ENCODE assay signal across 22 cellular contexts in genomic region chr21:36773995-36774394, GRCh38.
"Had no signal": no experiment of that assay in that cellular context is flagged by ENCODE, and none has a peak within 500 bp of the region (broad histone marks: within the 10 kb centered on the region; RNA-seq: fewer than 3 reads in every experiment).

No MANE protein-coding gene starts in this region.

- H3K36me3 Mint-ChIP-seq: natural killer cell, neural progenitor cell had no signal

- H3K9me3 Mint-ChIP-seq: dendritic cell treated with granulocyte-macrophage colony-stimulating factor and Interleukin-4, amounts not matched to agents 40 ng/mL and 50 ng/mL, for 4 days; endodermal cell; natural killer cell; neural progenitor cell; stimulated activated memory B cell treated with anti-CD40 and anti-IgM and Interleukin-4, amounts not matched to agents 10 μg/mL and 1 μg/mL and 100 μg/mL, for 72 hours; stimulated activated naive CD8-positive, alpha-beta T cell treated with anti-CD3 and anti-CD28 coated beads, Interleukin-15, Interleukin-2, amounts not matched to agents 100 ng/mL and 50 ng/mL, for 24 hours had no signal

- H3K9ac ChIP-seq: neural progenitor cell, parathyroid adenoma had no signal

- H2AFZ ChIP-seq: neural progenitor cell, parathyroid adenoma had no signal

- H3K9me3 ChIP-seq: prostate gland, right lobe of liver, tibial nerve, upper lobe of right lung, vagina had no signal

- H3K79me2 ChIP-seq: parathyroid adenoma had no signal

- H3K27me3 Mint-ChIP-seq: dendritic cell treated with granulocyte-macrophage colony-stimulating factor and Interleukin-4, amounts not matched to agents 40 ng/mL and 50 ng/mL, for 4 days; stimulated activated memory B cell treated with anti-CD40 and anti-IgM and Interleukin-4, amounts not matched to agents 10 μg/mL and 1 μg/mL and 100 μg/mL, for 72 hours; stimulated activated naive CD8-positive, alpha-beta T cell treated with anti-CD3 and anti-CD28 coated beads, Interleukin-15, Interleukin-2, amounts not matched to agents 100 ng/mL and 50 ng/mL, for 24 hours had no signal

- H3K27ac ChIP-seq: neural progenitor cell, parathyroid adenoma, right lobe of liver, tibial nerve, upper lobe of right lung, vagina had no signal

- H3K4me3 Mint-ChIP-seq: dendritic cell treated with granulocyte-macrophage colony-stimulating factor and Interleukin-4, amounts not matched to agents 40 ng/mL and 50 ng/mL, for 4 days; endodermal cell; natural killer cell; neural progenitor cell; stimulated activated memory B cell treated with anti-CD40 and anti-IgM and Interleukin-4, amounts not matched to agents 10 μg/mL and 1 μg/mL and 100 μg/mL, for 72 hours; stimulated activated naive CD8-positive, alpha-beta T cell treated with anti-CD3 and anti-CD28 coated beads, Interleukin-15, Interleukin-2, amounts not matched to agents 100 ng/mL and 50 ng/mL, for 24 hours had no signal

- H3K4me3 ChIP-seq: neural progenitor cell, prostate gland, right lobe of liver, tibial nerve, upper lobe of right lung, vagina had no signal

- H3K36me3 ChIP-seq: neural progenitor cell, prostate gland, right lobe of liver, tibial nerve, upper lobe of right lung, vagina had no signal

- H3K27ac Mint-ChIP-seq: dendritic cell treated with granulocyte-macrophage colony-stimulating factor and Interleukin-4, amounts not matched to agents 40 ng/mL and 50 ng/mL, for 4 days; endodermal cell; natural killer cell; stimulated activated memory B cell treated with anti-CD40 and anti-IgM and Interleukin-4, amounts not matched to agents 10 μg/mL and 1 μg/mL and 100 μg/mL, for 72 hours; stimulated activated naive CD8-positive, alpha-beta T cell treated with anti-CD3 and anti-CD28 coated beads, Interleukin-15, Interleukin-2, amounts not matched to agents 100 ng/mL and 50 ng/mL, for 24 hours had no signal

- H3K4me1 Mint-ChIP-seq: stimulated activated memory B cell treated with anti-CD40 and anti-IgM and Interleukin-4, amounts not matched to agents 10 μg/mL and 1 μg/mL and 100 μg/mL, for 72 hours had no signal

- DNase-seq: endodermal cell; erythroblast; foreskin melanocyte; hippocampal formation; kidney glomerular epithelial cell; mammary epithelial cell; natural killer cell; occipital lobe; retina; stimulated activated CD4-positive, alpha-beta T cell treated with anti-CD3 and anti-CD28 coated beads, Interleukin-15, amount 100 ng/mL, for 24 hours; stimulated activated CD4-positive, alpha-beta T cell treated with anti-CD3 and anti-CD28 coated beads, Interleukin-1b, Interleukin-23, amount 100 ng/mL, for 48 hours; stimulated activated CD4-positive, alpha-beta T cell treated with anti-CD3 and anti-CD28 coated beads, Interleukin-4, amount 100 ng/mL, for 24 hours; upper lobe of right lung had no signal

- H3K4me1 ChIP-seq: parathyroid adenoma, upper lobe of right lung, vagina had no signal

- H3K4me2 ChIP-seq: neural progenitor cell had no signal

- H3K27me3 ChIP-seq: neural progenitor cell, right lobe of liver, tibial nerve, upper lobe of right lung, vagina had no signal
